Comparison of ENCODE assay signal across 23 cellular contexts in genomic region chr19:46980756-46981155, GRCh38. TPM values are rescaled to one million over a fixed set of nuclear protein-coding genes. Genes with fewer than 3 reads are reported as not detected.
DNase-seq lines count a peak whose midpoint lies in the region; ATAC-seq and TF ChIP-seq lines count a peak whose summit lies in the region.
"Had no signal": no experiment of that assay in that cellular context is flagged by ENCODE, and none has a peak within 500 bp of the region (broad histone marks: within the 10 kb centered on the region; RNA-seq: fewer than 3 reads in every experiment).

No MANE protein-coding gene starts in this region.

- H3K4me3 ChIP-seq in left ventricle myocardium inferior (no peak overlapping the region), fibroblast of lung (replicated peaks in 1 of 4; ENCODE audit: control extremely low read depth in 1 of 4, insufficient read depth in 1 of 4, low read depth in 3 of 4, low read length in 4 of 4) (no peak overlapping the region), thoracic aorta (peak overlapping the region; percentile 15)
- H3K4me3 ChIP-seq: GM12878, hepatocyte, SJSA1 had no signal

- POLR2A ChIA-PET in T-cell (lab: Charles Lee) = no interaction called here

- H3K36me3 Mint-ChIP-seq in T-cell (peaks cover 3% of the 10 kb centered on the region), nephron progenitor cell (ENCODE audit: low read depth) (no peaks in the 10 kb centered on the region)

- no peak for TF ChIP-seq POLR2A in GM18505 (IDR thresholded peaks at IDR 0.05; ENCODE audit: borderline replicate concordance, extremely low read depth, insufficient read depth, insufficient read length)

- H3K79me2 ChIP-seq in fibroblast of lung (ENCODE audit: control insufficient read depth, insufficient read depth, low read length) = peaks cover 18% of the 10 kb centered on the region

- peaks cover 32 to 44% (median 37%) of the 10 kb centered on the region in 3 donors for H3K4me1 Mint-ChIP-seq in T-cell
- peaks cover 83% of the 10 kb centered on the region for H3K4me1 Mint-ChIP-seq in nephron progenitor cell

- H3K27me3 Mint-ChIP-seq in T-cell = no peaks in the 10 kb centered on the region
- peaks cover 8% of the 10 kb centered on the region for H3K27me3 Mint-ChIP-seq in nephron progenitor cell (ENCODE audit: low read depth, poor library complexity)
- H3K27me3 Mint-ChIP-seq: activated naive CD8-positive, alpha-beta T cell treated with anti-CD3 and anti-CD28 coated beads, Interleukin-2, amount 10 ng/mL, durations not matched to agents 7 days and 5 days; IgD-negative memory B cell had no signal

- intact Hi-C loops in left ventricle myocardium inferior (cut with micrococcal nuclease) (loop anchor here (5.0 to 10.0 kb wide), 2 partner anchors 46 to 118 kb away; partner anchors contain the start of gene ARHGAP35), Right ventricle myocardium inferior (cut with DNase I) (no loop called here)

- H3K36me3 ChIP-seq in left ventricle myocardium inferior (no peaks in the 10 kb centered on the region), fibroblast of lung (ENCODE audit: control insufficient read depth, insufficient read depth, low read length) (peaks cover 3% of the 10 kb centered on the region), thoracic aorta (no peaks in the 10 kb centered on the region)
- H3K36me3 ChIP-seq: neutrophil had no signal

- DNase-seq in left ventricle myocardium inferior (no peak), Right ventricle myocardium inferior (ENCODE audit: missing footprints) (no peak), T-cell (no peak), fibroblast of lung (ENCODE audit: low read depth in 2 of 2) (no peak), thoracic aorta (ENCODE audit: low spot score) (no peak), nephron progenitor cell (no peak)
- DNase-seq: activated CD4-positive, alpha-beta T cell treated with anti-CD3 and anti-CD28 coated beads for 1 hour; activated naive CD8-positive, alpha-beta T cell treated with anti-CD3 and anti-CD28 coated beads, Interleukin-2, amount 10 ng/mL, durations not matched to agents 7 days and 5 days; GDM1; kidney; NCI-H1092; NCI-H2081 treated with DMSO at 0.1 percent for 48 hours; NCI-H524 treated with DMSO at 0.1 percent for 48 hours; stimulated activated CD4-positive, alpha-beta T cell treated with anti-CD3 and anti-CD28 coated beads, Interleukin-1b, Interleukin-23, amount 100 ng/mL, for 48 hours had no signal

- H3K9me3 Mint-ChIP-seq in T-cell = no peaks in the 10 kb centered on the region
- H3K9me3 Mint-ChIP-seq in nephron progenitor cell = no peaks in the 10 kb centered on the region
- H3K9me3 Mint-ChIP-seq: activated naive CD8-positive, alpha-beta T cell treated with anti-CD3 and anti-CD28 coated beads, Interleukin-2, amount 10 ng/mL, durations not matched to agents 7 days and 5 days; IgD-negative memory B cell had no signal

- H3K4me2 ChIP-seq in fibroblast of lung (ENCODE audit: extremely low read depth, insufficient read depth, low read length) = peak overlapping the region; percentile 19
- H3K4me2 ChIP-seq: hepatocyte had no signal

- CTCF ChIA-PET in T-cell (lab: Charles Lee) = no interaction called here

- peak overlapping the region; percentile 55 for H3K27ac ChIP-seq in left ventricle myocardium inferior (replicated peaks)
- H3K27ac ChIP-seq in fibroblast of lung (ENCODE audit: insufficient read depth, low read length) = no peak overlapping the region
- H3K27ac ChIP-seq in thoracic aorta = peak overlapping the region; percentile 63 to 67
- H3K27ac ChIP-seq: hepatocyte, neutrophil had no signal

- ATAC-seq in Right ventricle myocardium inferior (no peak), T-cell (replicated peaks in 1 of 4) (peak in 2 of 4 experiments; percentile 41 to 46), thoracic aorta (ENCODE audit: insufficient number of reproducible peaks, low FRiP score, low read depth) (no peak), HG03025 (IDR thresholded peaks at IDR 0.05; ENCODE audit: low FRiP score, unreplicated experiment) (no peak), GM18505 (IDR thresholded peaks at IDR 0.05; ENCODE audit: unreplicated experiment) (no peak)
- ATAC-seq: GM12878, sciatic nerve had no signal

- H3K9ac ChIP-seq in fibroblast of lung (ENCODE audit: insufficient read depth, low read length) = no peak overlapping the region

- peak overlapping the region in 1 of 3 donors; percentile 7 for H3K4me3 Mint-ChIP-seq in T-cell
- H3K4me3 Mint-ChIP-seq in nephron progenitor cell = no peak overlapping the region
- H3K4me3 Mint-ChIP-seq: activated naive CD8-positive, alpha-beta T cell treated with anti-CD3 and anti-CD28 coated beads, Interleukin-2, amount 10 ng/mL, durations not matched to agents 7 days and 5 days; IgD-negative memory B cell had no signal

- H2AFZ ChIP-seq in fibroblast of lung (ENCODE audit: low read length) = no peak overlapping the region
- H2AFZ ChIP-seq: hepatocyte had no signal

- H3K27ac Mint-ChIP-seq in T-cell = peak overlapping the region; percentile 65 to 70
- H3K27ac Mint-ChIP-seq in nephron progenitor cell = no peak overlapping the region
- H3K27ac Mint-ChIP-seq: activated naive CD8-positive, alpha-beta T cell treated with anti-CD3 and anti-CD28 coated beads, Interleukin-2, amount 10 ng/mL, durations not matched to agents 7 days and 5 days; IgD-negative memory B cell had no signal

- no peaks in the 10 kb centered on the region for H3K27me3 ChIP-seq in left ventricle myocardium inferior (ENCODE audit: low read depth)
- no peaks in the 10 kb centered on the region for H3K27me3 ChIP-seq in fibroblast of lung (ENCODE audit: control insufficient read depth, insufficient read depth, low read length)
- H3K27me3 ChIP-seq in thoracic aorta (replicated peaks; ENCODE audit: insufficient read depth) = no peaks in the 10 kb centered on the region
- H3K27me3 ChIP-seq: hepatocyte, neutrophil, SJSA1 had no signal

- H3K4me1 ChIP-seq in left ventricle myocardium inferior (peaks cover 94% of the 10 kb centered on the region), fibroblast of lung (ENCODE audit: control insufficient read depth, extremely low read depth, insufficient read depth, low read length) (peaks cover 44% of the 10 kb centered on the region), thoracic aorta (ENCODE audit: control insufficient read depth in 1 of 2, low read depth in 2 of 2) (peaks cover 69 to 96% of the 10 kb centered on the region in 2 donors)

- TF ChIP-seq CTCF in left ventricle myocardium inferior (IDR thresholded peaks at IDR 0.05; ENCODE audit: borderline replicate concordance) (no peak), fibroblast of lung (conservative IDR thresholded peaks at IDR 0.05 in 1 of 2, IDR thresholded peaks at IDR 0.05 in 1 of 2; ENCODE audit: low read depth in 1 of 2, low read length in 2 of 2) (no peak), thoracic aorta (IDR thresholded peaks at IDR 0.05) (no peak), nephron progenitor cell (IDR thresholded peaks at IDR 0.05) (no peak)

- H4K20me1 ChIP-seq in fibroblast of lung (ENCODE audit: control insufficient read depth, extremely low read depth, insufficient read depth, low read length) = no peaks in the 10 kb centered on the region

- H3K9me3 ChIP-seq in left ventricle myocardium inferior (replicated peaks) = no peaks in the 10 kb centered on the region
- H3K9me3 ChIP-seq in fibroblast of lung (ENCODE audit: control insufficient read depth, insufficient read depth, low read depth, low read length) = no peaks in the 10 kb centered on the region
- no peaks in the 10 kb centered on the region for H3K9me3 ChIP-seq in thoracic aorta
- H3K9me3 ChIP-seq: neutrophil, SJSA1 had no signal

RNA-seq across cellular contexts. Expression of gene NPAS1, which starts 38.9 kb away (rescaled TPM):
- not detected for total RNA-seq in left ventricle myocardium inferior
- not detected for total RNA-seq in Right ventricle myocardium inferior
- 1 to 10 TPM in 1 of 5 donors, under 1 TPM in 3, not detected in 1; 0.36 to 1.1 (median 0.59) TPM for total RNA-seq in T-cell
- total RNA-seq in fibroblast of lung = 0.26 and 0.33 TPM in 2 replicates
- polyA plus RNA-seq in fibroblast of lung = 0.22 and 0.34 TPM in 2 replicates
- polyA plus RNA-seq in fibroblast of lung (2012) = 0.84 and 0.88 TPM in 2 replicates
- polyA minus RNA-seq in fibroblast of lung (ENCODE audit: low replicate concordance) = 0.44 and 0.71 TPM in 2 replicates
- total RNA-seq in thoracic aorta = 1 to 10 TPM in 1 of 2 donors, under 1 TPM in 1; 0.68 to 1.3 TPM
- total RNA-seq: mesenteric fat pad, SJSA1 had no signal
